Comparison of ENCODE assay signal across 30 cellular contexts in genomic region chr4:151522790-151523332, GRCh38.
DNase-seq lines count a peak whose midpoint lies in the region; ATAC-seq, FAIRE-seq and TF ChIP-seq lines count a peak whose summit lies in the region.
"Had no signal": no experiment of that assay in that cellular context is flagged by ENCODE, and none has a peak within 500 bp of the region (broad histone marks: within the 10 kb centered on the region; RNA-seq: fewer than 3 reads in every experiment).

No MANE protein-coding gene starts in this region.

- H3K36me3 ChIP-seq in bronchial epithelial cell (ENCODE audit: control insufficient read depth, insufficient read depth, low read length) (no peaks in the 10 kb centered on the region), neural progenitor cell (no peaks in the 10 kb centered on the region), prostate gland (no peaks in the 10 kb centered on the region), suprapubic skin (no peaks in the 10 kb centered on the region), heart right ventricle (no peaks in the 10 kb centered on the region)
- H3K36me3 ChIP-seq: HAP-1 had no signal

- TF ChIP-seq POLR2A in prostate gland (IDR thresholded peaks at IDR 0.05): no peak
- no peak for TF ChIP-seq POLR2A in suprapubic skin (IDR thresholded peaks at IDR 0.05)

- peaks cover 22% of the 10 kb centered on the region for H3K4me1 Mint-ChIP-seq in neural progenitor cell
- H3K4me1 Mint-ChIP-seq: B cell had no signal

- no peak overlapping the region for H3K4me3 ChIP-seq in Jurkat, Clone E6-1 (ENCODE audit: low read length)
- H3K4me3 ChIP-seq in bronchial epithelial cell (ENCODE audit: low read depth, low read length): no peak overlapping the region
- no peak overlapping the region for H3K4me3 ChIP-seq in neural progenitor cell
- H3K4me3 ChIP-seq in prostate gland: no peak overlapping the region
- H3K4me3 ChIP-seq in suprapubic skin: no peak overlapping the region
- no peak overlapping the region for H3K4me3 ChIP-seq in heart right ventricle
- H3K4me3 ChIP-seq: GM23248, HAP-1, K562 had no signal

- DNase-seq in Ammon's horn (ENCODE audit: low spot score) (peak; percentile 9), bronchial epithelial cell (ENCODE audit: low read depth) (peak; percentile 27), neural progenitor cell (ENCODE audit: low spot score) (no peak), prostate gland (ENCODE audit: low spot score) (no peak), AML-193 (lab: John Stamatoyannopoulos, UW) (no peak), suprapubic skin (ENCODE audit: low spot score in 2 of 2) (no peak), heart right ventricle (no peak)
- DNase-seq in Jurkat, Clone E6-1 (ENCODE audit: low read depth, low spot score): peak; percentile 59
- DNase-seq: Caco-2; CD8-positive, alpha-beta T cell; DMS79; GF-D8; GM23248; HFFc6; Kasumi-1; NCI-H1092 treated with DMSO at 0.1 percent for 48 hours; NCI-H1436 treated with DMSO at 0.1 percent for 48 hours; NCI-H187 treated with DMSO at 0.1 percent for 48 hours; NCI-H446; NCI-H524 treated with DMSO at 0.1 percent for 48 hours; NCI-H774; SHP77; SW 1271 had no signal

- ATAC-seq in heart right ventricle: no peak
- ATAC-seq: CD8-positive, alpha-beta T cell; K562 had no signal

- H3K79me2 ChIP-seq in neural progenitor cell (ENCODE audit: low read depth): no peaks in the 10 kb centered on the region

- H3K36me3 Mint-ChIP-seq in neural progenitor cell: no peaks in the 10 kb centered on the region
- H3K36me3 Mint-ChIP-seq: CD8-positive, alpha-beta T cell had no signal

- H3K4me1 ChIP-seq in neural progenitor cell: peaks cover 12% of the 10 kb centered on the region
- H3K4me1 ChIP-seq in prostate gland (replicated peaks): no peaks in the 10 kb centered on the region
- peaks cover 2% of the 10 kb centered on the region for H3K4me1 ChIP-seq in suprapubic skin
- H3K4me1 ChIP-seq in heart right ventricle: peaks cover 0 to 23% (median 0%) of the 10 kb centered on the region in 9 donors
- H3K4me1 ChIP-seq: Caco-2 had no signal

- no peaks in the 10 kb centered on the region for H4K20me1 ChIP-seq in neural progenitor cell (ENCODE audit: low read depth)

- peak overlapping the region; percentile 9 for H3K4me2 ChIP-seq in neural progenitor cell

- H3K27ac ChIP-seq in neural progenitor cell (peak overlapping the region; percentile 44), prostate gland (no peak overlapping the region), suprapubic skin (no peak overlapping the region), heart right ventricle (no peak overlapping the region)
- H3K27ac ChIP-seq: C4-2B, GM23248, RWPE1 had no signal

- H3K4me3 Mint-ChIP-seq in neural progenitor cell: no peak overlapping the region
- H3K4me3 Mint-ChIP-seq: B cell; CD8-positive, alpha-beta T cell; HFFc6 had no signal

- no peak for FAIRE-seq in bronchial epithelial cell (lab: Jason Lieb, UNC)
- FAIRE-seq: A204.1, GM18507, K562 had no signal

- WGBS in prostate gland: 70% methylated on average over 2 of the region's 2 CpGs
- WGBS in suprapubic skin: 73% methylated on average over 2 of the region's 2 CpGs
- 73 to 80% methylated on average over 2 of the region's 2 CpGs for WGBS in heart right ventricle, 2 donors

- H3K27me3 ChIP-seq in bronchial epithelial cell (ENCODE audit: control insufficient read depth, insufficient read depth, low read length) (no peaks in the 10 kb centered on the region), neural progenitor cell (no peaks in the 10 kb centered on the region), prostate gland (replicated peaks; ENCODE audit: insufficient read depth) (no peaks in the 10 kb centered on the region), suprapubic skin (no peaks in the 10 kb centered on the region), heart right ventricle (no peaks in the 10 kb centered on the region)

- H3K27me3 Mint-ChIP-seq in neural progenitor cell (ENCODE audit: insufficient read depth, low read depth): peaks cover 2% of the 10 kb centered on the region

- no peak for TF ChIP-seq CTCF in bronchial epithelial cell (IDR thresholded peaks at IDR 0.05; ENCODE audit: insufficient read depth, low read length, severe bottlenecking)
- no peak for TF ChIP-seq CTCF in neural progenitor cell (IDR thresholded peaks at IDR 0.05)
- no peak for TF ChIP-seq CTCF in prostate gland (IDR thresholded peaks at IDR 0.05)
- TF ChIP-seq CTCF in suprapubic skin (IDR thresholded peaks at IDR 0.05): no peak
- TF ChIP-seq CTCF in heart right ventricle (IDR thresholded peaks at IDR 0.05): no peak

- no peaks in the 10 kb centered on the region for H3K9me3 ChIP-seq in neural progenitor cell (ENCODE audit: low read depth)
- H3K9me3 ChIP-seq in prostate gland: no peaks in the 10 kb centered on the region
- H3K9me3 ChIP-seq in suprapubic skin: no peaks in the 10 kb centered on the region
- no peaks in the 10 kb centered on the region for H3K9me3 ChIP-seq in heart right ventricle
- H3K9me3 ChIP-seq: Caco-2, HAP-1 had no signal

- peaks cover 3% of the 10 kb centered on the region for H3K9me3 Mint-ChIP-seq in neural progenitor cell
- H3K9me3 Mint-ChIP-seq: CD8-positive, alpha-beta T cell; HFFc6 had no signal

- intact Hi-C loops in prostate gland (cut with DNase I): no loop called here
- intact Hi-C loops in heart right ventricle (cut with DNase I): no loop called here

- TF ChIP-seq EP300 in suprapubic skin (IDR thresholded peaks at IDR 0.05): no peak

- no peak overlapping the region for H2AFZ ChIP-seq in neural progenitor cell (replicated peaks)
- H2AFZ ChIP-seq: GM23248 had no signal

- no peak overlapping the region for H3K27ac Mint-ChIP-seq in neural progenitor cell
- H3K27ac Mint-ChIP-seq: B cell; CD8-positive, alpha-beta T cell; HFFc6 had no signal

- peaks cover 7% of the 10 kb centered on the region for H3F3A ChIP-seq in neural progenitor cell (ENCODE audit: low read depth)

- H3K9ac ChIP-seq in neural progenitor cell: no peak overlapping the region
- H3K9ac ChIP-seq: GM23248 had no signal

Comparison
In these comparisons a context has a peak if more than half of its experiments do, and no peak if none do; other contexts are left out.
1. DNase-seq: peak in Ammon's horn (single experiment), Jurkat, Clone E6-1 (single experiment) and bronchial epithelial cell (single experiment); none in neural progenitor cell (single experiment), prostate gland (single experiment), AML-193 (0 of 2), suprapubic skin (0 of 2) and heart right ventricle (0 of 2).